ENCODE assay signal across 29 cellular contexts in the genomic region with DNA sequence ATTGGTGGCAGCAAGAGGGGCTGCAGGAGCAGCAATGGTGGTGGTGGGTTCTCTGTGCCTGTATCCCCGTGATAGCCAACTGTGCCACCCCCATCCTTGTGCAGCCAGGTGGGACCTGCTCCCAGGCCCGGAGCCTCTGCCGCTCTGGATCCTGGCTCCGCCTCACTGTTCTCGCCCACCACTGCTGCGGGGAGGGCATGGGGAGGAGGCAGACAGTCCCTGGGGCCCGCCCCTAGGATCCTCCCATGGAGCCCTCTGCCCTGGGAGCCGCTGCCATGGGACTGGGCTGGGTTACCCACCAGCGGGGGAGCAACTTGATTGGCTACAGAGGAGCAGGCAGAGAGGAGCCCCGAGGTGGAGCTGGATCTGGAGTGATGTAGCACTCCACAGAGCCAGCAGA. TPM values are rescaled to one million over a fixed set of nuclear protein-coding genes. Genes with fewer than 3 reads are reported as not detected.
"Had no signal": no experiment of that assay in that cellular context is flagged by ENCODE, and none has a peak within 500 bp of the region (broad histone marks: within the 10 kb centered on the region; RNA-seq: fewer than 3 reads in every experiment).

No MANE protein-coding gene starts in this region.

- H3K4me3 ChIP-seq: coronary artery, gastrocnemius medialis, heart right ventricle, prostate gland, right lobe of liver, suprapubic skin, tibial artery, upper lobe of right lung had no signal

- H3K36me3 ChIP-seq: gastrocnemius medialis, heart right ventricle, prostate gland, right lobe of liver, suprapubic skin, tibial artery, upper lobe of right lung had no signal

- H3K27me3 ChIP-seq: gastrocnemius medialis, tibial artery had no signal

- ATAC-seq: gastrocnemius medialis; heart right ventricle; left cardiac atrium; left ventricle myocardium superior; natural killer cell; stimulated activated effector memory CD8-positive, alpha-beta T cell treated with anti-CD3 and anti-CD28 coated beads, Interleukin-12 subunit alpha, Interleukin-12 subunit beta, amount 100 ng/mL, for 72 hours; stimulated activated naive CD8-positive, alpha-beta T cell treated with anti-CD3 and anti-CD28 coated beads, Interleukin-15, Interleukin-2, amounts not matched to agents 100 U/mL and 50 U/mL, for 24 hours; upper lobe of right lung had no signal

- DNase-seq: central memory CD4-positive, alpha-beta T cell; effector CD4-positive, alpha-beta T cell; gastrocnemius medialis; heart right ventricle; hypothalamus; immature natural killer cell; kidney; left cardiac atrium; left ventricle myocardium superior; natural killer cell; retina; right lobe of liver; stimulated activated CD4-positive, alpha-beta T cell treated with anti-CD3 and anti-CD28 coated beads, Interleukin-4, amount 100 ng/mL, for 1 hour; stimulated activated CD8-positive, alpha-beta memory T cell treated with anti-CD3 and anti-CD28 coated beads, Interleukin-4, amount 100 ng/mL, for 48 hours; stimulated activated naive CD8-positive, alpha-beta T cell treated with anti-CD3 and anti-CD28 coated beads, Interleukin-15, Interleukin-2, amounts not matched to agents 100 U/mL and 50 U/mL, for 24 hours; tibial artery; upper lobe of right lung had no signal

- H3K4me1 ChIP-seq: gastrocnemius medialis, heart right ventricle, parathyroid adenoma, prostate gland, right lobe of liver, suprapubic skin, tibial artery, upper lobe of right lung had no signal

- H2AFZ ChIP-seq: parathyroid adenoma had no signal

- H3K9me3 ChIP-seq: gastrocnemius medialis, heart right ventricle, prostate gland, right lobe of liver, suprapubic skin, tibial artery, upper lobe of right lung had no signal

- H3K79me2 ChIP-seq: parathyroid adenoma had no signal

- H3K9ac ChIP-seq: parathyroid adenoma had no signal

- H3K27ac ChIP-seq: coronary artery, gastrocnemius medialis, heart right ventricle, parathyroid adenoma, prostate gland, right lobe of liver, suprapubic skin, tibial artery, upper lobe of right lung had no signal

RNA-seq across cellular contexts. Expression of a gene that starts 31.6 kb away (rescaled TPM):
- total RNA-seq: chondrocyte, dermis microvascular lymphatic vessel endothelial cell, neural crest cell had no signal

RNA-seq across cellular contexts. Expression of a gene that starts 41.9 kb away (rescaled TPM):
- total RNA-seq: chondrocyte, dermis microvascular lymphatic vessel endothelial cell, fibroblast of villous mesenchyme, gastrocnemius medialis, heart right ventricle, left cardiac atrium, left ventricle myocardium superior, lung microvascular endothelial cell, myocyte, natural killer cell, neural crest cell, omental fat pad, prostate gland, right lobe of liver had no signal
